ENCODE assay signal across 8 cellular contexts in the genomic region with DNA sequence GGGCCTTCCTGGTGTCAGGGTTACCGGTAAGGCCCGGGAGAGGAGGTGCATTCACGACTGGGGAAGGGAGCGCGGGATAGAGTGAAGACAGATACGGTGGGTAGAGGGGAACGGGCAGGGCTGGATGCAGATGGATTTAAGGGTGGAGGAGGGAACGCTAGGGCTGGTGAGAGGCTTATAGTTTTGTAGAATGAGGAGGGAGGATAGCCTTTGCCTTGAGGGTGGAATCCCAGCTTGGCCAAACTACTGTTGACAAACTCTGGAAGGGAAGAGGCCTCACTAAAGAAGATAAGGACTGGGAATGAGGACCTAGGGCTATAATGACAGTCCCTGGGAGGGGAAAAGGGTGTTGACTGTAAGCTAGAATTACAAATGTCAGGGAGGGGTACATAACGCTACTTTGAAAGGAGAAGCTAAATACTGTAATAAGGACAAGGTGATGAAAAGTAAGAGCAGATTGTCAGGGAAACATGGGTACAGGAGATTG. TPM values are rescaled to one million over a fixed set of nuclear protein-coding genes. Genes with fewer than 3 reads are reported as not detected.
DNase-seq lines count a peak whose midpoint lies in the region; ATAC-seq and TF ChIP-seq lines count a peak whose summit lies in the region.

No MANE protein-coding gene starts in this region.

- no peak for ATAC-seq in central memory CD8-positive, alpha-beta T cell (replicated peaks; ENCODE audit: extremely low read depth, poor library complexity, severe bottlenecking)
- ATAC-seq in memory B cell (ENCODE audit: low read depth) (no peak), HG03108 (IDR thresholded peaks at IDR 0.05; ENCODE audit: unreplicated experiment) (no peak)

- peak overlapping the region; percentile 76 for H3K9ac ChIP-seq in Karpas-422 (ENCODE audit: low read length)

- no peak for TF ChIP-seq CTCF in GM12864 (IDR thresholded peaks at IDR 0.05; ENCODE audit: low read depth, low read length, missing control alignments)
- TF ChIP-seq CTCF in uterus (IDR thresholded peaks at IDR 0.05), result peak in 1 of 4 experiments; percentile 1

- H3K4me1 ChIP-seq in Karpas-422 (ENCODE audit: low read length) (peaks cover 14% of the 10 kb centered on the region), uterus (no peaks in the 10 kb centered on the region)

- peaks cover 9% of the 10 kb centered on the region for H3K36me3 Mint-ChIP-seq in central memory CD8-positive, alpha-beta T cell (ENCODE audit: insufficient read depth)
- peaks cover 5% of the 10 kb centered on the region for H3K36me3 Mint-ChIP-seq in memory B cell

- peak overlapping the region; percentile 96 for H3K27ac Mint-ChIP-seq in central memory CD8-positive, alpha-beta T cell (ENCODE audit: low read depth)
- peak overlapping the region; percentile 98 for H3K27ac Mint-ChIP-seq in memory B cell

- H3K9me3 Mint-ChIP-seq in central memory CD8-positive, alpha-beta T cell, result no peaks in the 10 kb centered on the region
- no peaks in the 10 kb centered on the region for H3K9me3 Mint-ChIP-seq in memory B cell

- H3K9me3 ChIP-seq in Karpas-422 (ENCODE audit: low read length) (no peaks in the 10 kb centered on the region), uterus (no peaks in the 10 kb centered on the region)

- 0 out of 2 replicates have a peak overlapping the region, but pooled peaks have one; percentile 53 for H2AFZ ChIP-seq in Karpas-422 (ENCODE audit: low read length)

- H3K79me2 ChIP-seq in Karpas-422 (ENCODE audit: low read length), result peaks cover 10% of the 10 kb centered on the region; the same call in 1 of the 2 replicates

- no peaks in the 10 kb centered on the region for H3K9me2 ChIP-seq in Karpas-422 (replicated peaks; ENCODE audit: insufficient read depth, low read length)

- H3K27me3 ChIP-seq in Karpas-422 (ENCODE audit: low read length) (no peaks in the 10 kb centered on the region), uterus (no peaks in the 10 kb centered on the region)

- H3K4me1 Mint-ChIP-seq in central memory CD8-positive, alpha-beta T cell, result peaks cover 38% of the 10 kb centered on the region
- peaks cover 12% of the 10 kb centered on the region for H3K4me1 Mint-ChIP-seq in memory B cell

- H3K27ac ChIP-seq in Karpas-422 (ENCODE audit: low read length) (no peak overlapping the region), uterus (peak overlapping the region; percentile 81 to 88)

- H3K36me3 ChIP-seq in Karpas-422 (ENCODE audit: insufficient read depth, low read length) (no peaks in the 10 kb centered on the region), uterus (no peaks in the 10 kb centered on the region)

- intact Hi-C loops in uterus (cut with DNase I; ENCODE audit: low total_unique reads), result no loop called here

- DNase-seq in GM12864 (ENCODE audit: low read depth), result no peak
- DNase-seq in Karpas-422, result no peak
- DNase-seq in central memory CD8-positive, alpha-beta T cell (ENCODE audit: low spot score in 2 of 2), result no peak
- no peak for DNase-seq in memory B cell (ENCODE audit: low spot score in 2 of 2)
- DNase-seq in uterus, result no peak
- no peak for DNase-seq in ecto neural progenitor cell (ENCODE audit: low spot score)
- no peak for DNase-seq in UCSD-AML1 (lab: John Stamatoyannopoulos, UW; ENCODE audit: unreplicated experiment)

- H4K20me1 ChIP-seq in Karpas-422 (ENCODE audit: insufficient read depth, low read depth, low read length), result no peaks in the 10 kb centered on the region

- H3K4me2 ChIP-seq in Karpas-422 (ENCODE audit: low read depth, low read length, poor library complexity, severe bottlenecking), result peak overlapping the region; percentile 70

- peak overlapping the region; percentile 98 for H3K4me3 Mint-ChIP-seq in central memory CD8-positive, alpha-beta T cell
- H3K4me3 Mint-ChIP-seq in memory B cell, result peak overlapping the region; percentile 99

- TF ChIP-seq POLR2A in uterus (IDR thresholded peaks at IDR 0.05), result no peak

- peaks cover 13% of the 10 kb centered on the region for H3K27me3 Mint-ChIP-seq in central memory CD8-positive, alpha-beta T cell
- H3K27me3 Mint-ChIP-seq in memory B cell, result peaks cover 5% of the 10 kb centered on the region

- H3K4me3 ChIP-seq in GM12864 (ENCODE audit: low read depth, low read length) (peak overlapping the region; percentile 89), Karpas-422 (ENCODE audit: low read length) (peak overlapping the region; percentile 72), uterus (peak overlapping the region; percentile 80 to 86)

RNA-seq across cellular contexts. Expression of a gene that starts 0.7 kb away (rescaled TPM):
- 1.8 and 3.6 TPM in 2 replicates for total RNA-seq in Karpas-422 (2014; rRNA removed; shearing (Covaris generic); ENCODE audit: low replicate concordance)
- total RNA-seq in uterus, result 10 to 100 TPM; 12.6 to 26.5 (median 20.7) TPM
